ENCODE assay signal across 1 cellular context in the genomic region with DNA sequence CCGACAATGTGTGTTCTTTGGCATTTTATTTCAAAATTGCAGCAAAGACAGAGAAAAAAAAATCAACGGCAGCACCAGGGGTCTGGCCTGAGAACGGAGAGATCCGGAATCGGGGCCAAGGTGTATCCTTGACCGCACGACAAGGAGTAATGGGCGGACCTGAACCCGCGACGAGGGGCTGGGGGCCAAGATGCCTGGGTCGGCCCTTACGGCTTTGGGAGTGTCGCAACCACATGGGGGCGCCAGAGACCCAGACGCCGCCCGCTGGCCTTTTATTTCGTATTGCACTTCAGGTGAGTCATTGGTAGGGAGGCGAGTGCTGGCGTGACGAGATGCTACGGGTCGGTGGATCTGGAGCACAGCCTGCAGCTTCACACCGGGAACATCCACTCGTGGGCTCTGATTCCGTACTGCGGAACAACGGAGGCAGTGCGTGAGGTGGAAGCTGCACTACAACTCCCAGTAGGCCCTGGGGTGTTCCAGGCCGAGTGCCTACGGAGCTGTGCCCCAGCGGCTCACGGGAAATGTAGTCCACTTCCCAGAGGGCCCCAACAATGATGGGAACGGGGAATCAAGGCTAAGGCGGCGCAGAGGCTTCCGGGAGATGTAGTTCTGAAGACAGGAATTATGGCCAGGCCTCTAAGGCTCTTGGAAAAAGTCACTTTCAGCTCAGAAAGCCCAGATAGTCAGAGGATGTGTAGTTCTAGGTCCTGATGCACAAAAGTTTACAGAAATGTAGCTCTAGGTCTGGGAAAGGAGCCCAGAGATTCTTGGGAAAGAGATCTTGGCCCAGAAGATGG.
TF ChIP-seq lines count a peak whose summit lies in the region.

No MANE protein-coding gene starts in this region.

TF ChIP-seq in HepG2, 621 proteins besides CTCF, POLR2A, EP300 and RAD21 (continues in another document):
- no peak for TF ChIP-seq FOXK2 (IDR thresholded peaks at IDR 0.05)
- TF ChIP-seq, protein P1, sequence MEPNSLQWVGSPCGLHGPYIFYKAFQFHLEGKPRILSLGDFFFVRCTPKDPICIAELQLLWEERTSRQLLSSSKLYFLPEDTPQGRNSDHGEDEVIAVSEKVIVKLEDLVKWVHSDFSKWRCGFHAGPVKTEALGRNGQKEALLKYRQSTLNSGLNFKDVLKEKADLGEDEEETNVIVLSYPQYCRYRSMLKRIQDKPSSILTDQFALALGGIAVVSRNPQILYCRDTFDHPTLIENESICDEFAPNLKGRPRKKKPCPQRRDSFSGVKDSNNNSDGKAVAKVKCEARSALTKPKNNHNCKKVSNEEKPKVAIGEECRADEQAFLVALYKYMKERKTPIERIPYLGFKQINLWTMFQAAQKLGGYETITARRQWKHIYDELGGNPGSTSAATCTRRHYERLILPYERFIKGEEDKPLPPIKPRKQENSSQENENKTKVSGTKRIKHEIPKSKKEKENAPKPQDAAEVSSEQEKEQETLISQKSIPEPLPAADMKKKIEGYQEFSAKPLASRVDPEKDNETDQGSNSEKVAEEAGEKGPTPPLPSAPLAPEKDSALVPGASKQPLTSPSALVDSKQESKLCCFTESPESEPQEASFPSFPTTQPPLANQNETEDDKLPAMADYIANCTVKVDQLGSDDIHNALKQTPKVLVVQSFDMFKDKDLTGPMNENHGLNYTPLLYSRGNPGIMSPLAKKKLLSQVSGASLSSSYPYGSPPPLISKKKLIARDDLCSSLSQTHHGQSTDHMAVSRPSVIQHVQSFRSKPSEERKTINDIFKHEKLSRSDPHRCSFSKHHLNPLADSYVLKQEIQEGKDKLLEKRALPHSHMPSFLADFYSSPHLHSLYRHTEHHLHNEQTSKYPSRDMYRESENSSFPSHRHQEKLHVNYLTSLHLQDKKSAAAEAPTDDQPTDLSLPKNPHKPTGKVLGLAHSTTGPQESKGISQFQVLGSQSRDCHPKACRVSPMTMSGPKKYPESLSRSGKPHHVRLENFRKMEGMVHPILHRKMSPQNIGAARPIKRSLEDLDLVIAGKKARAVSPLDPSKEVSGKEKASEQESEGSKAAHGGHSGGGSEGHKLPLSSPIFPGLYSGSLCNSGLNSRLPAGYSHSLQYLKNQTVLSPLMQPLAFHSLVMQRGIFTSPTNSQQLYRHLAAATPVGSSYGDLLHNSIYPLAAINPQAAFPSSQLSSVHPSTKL (CRISPR knock-in tag; IDR thresholded peaks at IDR 0.05) = 0 out of 2 replicates have a peak, but pooled peaks have one; percentile 15
- TF ChIP-seq, protein P2, sequence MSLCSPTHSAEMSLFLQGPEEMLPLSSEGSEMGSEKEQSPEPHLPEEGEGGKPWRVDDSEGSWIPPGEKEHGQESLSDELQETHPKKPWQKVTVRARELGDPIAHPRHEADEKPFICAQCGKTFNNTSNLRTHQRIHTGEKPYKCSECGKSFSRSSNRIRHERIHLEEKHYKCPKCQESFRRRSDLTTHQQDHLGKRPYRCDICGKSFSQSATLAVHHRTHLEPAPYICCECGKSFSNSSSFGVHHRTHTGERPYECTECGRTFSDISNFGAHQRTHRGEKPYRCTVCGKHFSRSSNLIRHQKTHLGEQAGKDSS (CRISPR knock-in tag; IDR thresholded peaks at IDR 0.05; ENCODE audit: borderline replicate concordance, low read depth) = peak; percentile 55
- peak; percentile 56; the same call in 1 of the 2 replicates for TF ChIP-seq PHF8 (CRISPR knock-in tag; IDR thresholded peaks at IDR 0.05)
- 0 out of 2 replicates have a peak, but pooled peaks have one; percentile 28 for TF ChIP-seq TFDP2 (CRISPR knock-in tag; IDR thresholded peaks at IDR 0.05)
- peak; percentile 57; the same call in 1 of the 2 replicates for TF ChIP-seq NFKB2 (CRISPR knock-in tag; IDR thresholded peaks at IDR 0.05; ENCODE audit: borderline replicate concordance)
- no peak for TF ChIP-seq SRSF4 (IDR thresholded peaks at IDR 0.05; ENCODE audit: low read depth, low read length, poor library complexity, severe bottlenecking)
- TF ChIP-seq ZBTB38 (CRISPR knock-in tag; IDR thresholded peaks at IDR 0.05) = peak; percentile 90
- 0 out of 2 replicates have a peak, but pooled peaks have one; percentile 19 for TF ChIP-seq MYNN (CRISPR knock-in tag; IDR thresholded peaks at IDR 0.05; ENCODE audit: low read depth)
- TF ChIP-seq, protein P3, sequence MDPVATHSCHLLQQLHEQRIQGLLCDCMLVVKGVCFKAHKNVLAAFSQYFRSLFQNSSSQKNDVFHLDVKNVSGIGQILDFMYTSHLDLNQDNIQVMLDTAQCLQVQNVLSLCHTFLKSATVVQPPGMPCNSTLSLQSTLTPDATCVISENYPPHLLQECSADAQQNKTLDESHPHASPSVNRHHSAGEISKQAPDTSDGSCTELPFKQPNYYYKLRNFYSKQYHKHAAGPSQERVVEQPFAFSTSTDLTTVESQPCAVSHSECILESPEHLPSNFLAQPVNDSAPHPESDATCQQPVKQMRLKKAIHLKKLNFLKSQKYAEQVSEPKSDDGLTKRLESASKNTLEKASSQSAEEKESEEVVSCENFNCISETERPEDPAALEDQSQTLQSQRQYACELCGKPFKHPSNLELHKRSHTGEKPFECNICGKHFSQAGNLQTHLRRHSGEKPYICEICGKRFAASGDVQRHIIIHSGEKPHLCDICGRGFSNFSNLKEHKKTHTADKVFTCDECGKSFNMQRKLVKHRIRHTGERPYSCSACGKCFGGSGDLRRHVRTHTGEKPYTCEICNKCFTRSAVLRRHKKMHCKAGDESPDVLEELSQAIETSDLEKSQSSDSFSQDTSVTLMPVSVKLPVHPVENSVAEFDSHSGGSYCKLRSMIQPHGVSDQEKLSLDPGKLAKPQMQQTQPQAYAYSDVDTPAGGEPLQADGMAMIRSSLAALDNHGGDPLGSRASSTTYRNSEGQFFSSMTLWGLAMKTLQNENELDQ (CRISPR knock-in tag; IDR thresholded peaks at IDR 0.05; ENCODE audit: borderline replicate concordance) = no peak
- TF ChIP-seq ZSCAN20 (CRISPR knock-in tag; IDR thresholded peaks at IDR 0.05; ENCODE audit: borderline replicate concordance) = no peak
- TF ChIP-seq HMGA1 (CRISPR knock-in tag; conservative IDR thresholded peaks at IDR 0.05) = no peak
- TF ChIP-seq ZNF224 (CRISPR knock-in tag; IDR thresholded peaks at IDR 0.05) = peak; percentile 71; the same call in 1 of the 2 replicates
- TF ChIP-seq FOXK1 (CRISPR knock-in tag; IDR thresholded peaks at IDR 0.05; ENCODE audit: borderline replicate concordance, low read depth) = peak; percentile 38; the same call in 1 of the 2 replicates
- TF ChIP-seq ZNF687 (CRISPR knock-in tag; IDR thresholded peaks at IDR 0.05) = peak; percentile 66
- 0 out of 2 replicates have a peak, but pooled peaks have one; percentile 36 for TF ChIP-seq BORCS8-MEF2B (CRISPR knock-in tag; IDR thresholded peaks at IDR 0.05)
- 0 out of 2 replicates have a peak, but pooled peaks have one; percentile 25 for TF ChIP-seq KAT7 (CRISPR knock-in tag; IDR thresholded peaks at IDR 0.05; ENCODE audit: borderline replicate concordance)
- TF ChIP-seq SAP130 (CRISPR knock-in tag; IDR thresholded peaks at IDR 0.05; ENCODE audit: low read depth) = peak; percentile 51; the same call in 1 of the 2 replicates
- 0 out of 2 replicates have a peak, but pooled peaks have one; percentile 3 for TF ChIP-seq MTERF4 (CRISPR knock-in tag; IDR thresholded peaks at IDR 0.05)
- peak; percentile 47 for TF ChIP-seq ZEB1 (IDR thresholded peaks at IDR 0.05; ENCODE audit: insufficient replicate concordance, low read depth)
- 0 out of 2 replicates have a peak, but pooled peaks have one; percentile 18 for TF ChIP-seq ETV5 (CRISPR knock-in tag; IDR thresholded peaks at IDR 0.05; ENCODE audit: borderline replicate concordance)
- peak; percentile 18; the same call in 1 of the 2 replicates for TF ChIP-seq GFI1 (CRISPR knock-in tag; IDR thresholded peaks at IDR 0.05; ENCODE audit: borderline replicate concordance)
- TF ChIP-seq, protein P4, sequence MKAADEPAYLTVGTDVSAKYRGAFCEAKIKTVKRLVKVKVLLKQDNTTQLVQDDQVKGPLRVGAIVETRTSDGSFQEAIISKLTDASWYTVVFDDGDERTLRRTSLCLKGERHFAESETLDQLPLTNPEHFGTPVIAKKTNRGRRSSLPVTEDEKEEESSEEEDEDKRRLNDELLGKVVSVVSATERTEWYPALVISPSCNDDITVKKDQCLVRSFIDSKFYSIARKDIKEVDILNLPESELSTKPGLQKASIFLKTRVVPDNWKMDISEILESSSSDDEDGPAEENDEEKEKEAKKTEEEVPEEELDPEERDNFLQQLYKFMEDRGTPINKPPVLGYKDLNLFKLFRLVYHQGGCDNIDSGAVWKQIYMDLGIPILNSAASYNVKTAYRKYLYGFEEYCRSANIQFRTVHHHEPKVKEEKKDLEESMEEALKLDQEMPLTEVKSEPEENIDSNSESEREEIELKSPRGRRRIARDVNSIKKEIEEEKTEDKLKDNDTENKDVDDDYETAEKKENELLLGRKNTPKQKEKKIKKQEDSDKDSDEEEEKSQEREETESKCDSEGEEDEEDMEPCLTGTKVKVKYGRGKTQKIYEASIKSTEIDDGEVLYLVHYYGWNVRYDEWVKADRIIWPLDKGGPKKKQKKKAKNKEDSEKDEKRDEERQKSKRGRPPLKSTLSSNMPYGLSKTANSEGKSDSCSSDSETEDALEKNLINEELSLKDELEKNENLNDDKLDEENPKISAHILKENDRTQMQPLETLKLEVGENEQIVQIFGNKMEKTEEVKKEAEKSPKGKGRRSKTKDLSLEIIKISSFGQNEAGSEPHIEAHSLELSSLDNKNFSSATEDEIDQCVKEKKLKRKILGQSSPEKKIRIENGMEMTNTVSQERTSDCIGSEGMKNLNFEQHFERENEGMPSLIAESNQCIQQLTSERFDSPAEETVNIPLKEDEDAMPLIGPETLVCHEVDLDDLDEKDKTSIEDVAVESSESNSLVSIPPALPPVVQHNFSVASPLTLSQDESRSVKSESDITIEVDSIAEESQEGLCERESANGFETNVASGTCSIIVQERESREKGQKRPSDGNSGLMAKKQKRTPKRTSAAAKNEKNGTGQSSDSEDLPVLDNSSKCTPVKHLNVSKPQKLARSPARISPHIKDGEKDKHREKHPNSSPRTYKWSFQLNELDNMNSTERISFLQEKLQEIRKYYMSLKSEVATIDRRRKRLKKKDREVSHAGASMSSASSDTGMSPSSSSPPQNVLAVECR (CRISPR knock-in tag; IDR thresholded peaks at IDR 0.05; ENCODE audit: borderline replicate concordance) = peak; percentile 55; the same call in 1 of the 2 replicates
- TF ChIP-seq FIP1L1 (IDR thresholded peaks at IDR 0.05; ENCODE audit: borderline replicate concordance, insufficient read depth, low read depth, low read length) = no peak
- TF ChIP-seq HHEX (CRISPR knock-in tag; IDR thresholded peaks at IDR 0.05) = no peak
- TF ChIP-seq ZBTB8A (CRISPR knock-in tag; IDR thresholded peaks at IDR 0.05; ENCODE audit: borderline replicate concordance, low read depth) = no peak
- TF ChIP-seq, protein P5, sequence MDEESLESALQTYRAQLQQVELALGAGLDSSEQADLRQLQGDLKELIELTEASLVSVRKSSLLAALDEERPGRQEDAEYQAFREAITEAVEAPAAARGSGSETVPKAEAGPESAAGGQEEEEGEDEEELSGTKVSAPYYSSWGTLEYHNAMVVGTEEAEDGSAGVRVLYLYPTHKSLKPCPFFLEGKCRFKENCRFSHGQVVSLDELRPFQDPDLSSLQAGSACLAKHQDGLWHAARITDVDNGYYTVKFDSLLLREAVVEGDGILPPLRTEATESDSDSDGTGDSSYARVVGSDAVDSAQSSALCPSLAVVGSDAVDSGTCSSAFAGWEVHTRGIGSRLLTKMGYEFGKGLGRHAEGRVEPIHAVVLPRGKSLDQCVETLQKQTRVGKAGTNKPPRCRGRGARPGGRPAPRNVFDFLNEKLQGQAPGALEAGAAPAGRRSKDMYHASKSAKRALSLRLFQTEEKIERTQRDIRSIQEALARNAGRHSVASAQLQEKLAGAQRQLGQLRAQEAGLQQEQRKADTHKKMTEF (CRISPR knock-in tag; IDR thresholded peaks at IDR 0.05) = peak; percentile 63
- peak; percentile 27; the same call in 1 of the 2 replicates for TF ChIP-seq NCOA2 (CRISPR knock-in tag; IDR thresholded peaks at IDR 0.05)
- peak; percentile 70; the same call in 1 of the 2 replicates for TF ChIP-seq SMAD3 (CRISPR knock-in tag; IDR thresholded peaks at IDR 0.05)
- TF ChIP-seq SMAD1 (CRISPR knock-in tag; IDR thresholded peaks at IDR 0.05; ENCODE audit: borderline replicate concordance, low read depth) = no peak
